Comparison of ENCODE assay signal across 26 cellular contexts in genomic region chr14:90608281-90608680, GRCh38.
DNase-seq lines count a peak whose midpoint lies in the region; ATAC-seq and TF ChIP-seq lines count a peak whose summit lies in the region.
"Had no signal": no experiment of that assay in that cellular context is flagged by ENCODE, and none has a peak within 500 bp of the region (broad histone marks: within the 10 kb centered on the region; RNA-seq: fewer than 3 reads in every experiment).

No MANE protein-coding gene starts in this region.

- H3K4me3 Mint-ChIP-seq in activated naive CD8-positive, alpha-beta T cell treated with anti-CD3 and anti-CD28 coated beads, Interleukin-2, amount 50 U/mL, for 24 hours, result no peak overlapping the region
- no peak overlapping the region for H3K4me3 Mint-ChIP-seq in activated naive CD8-positive, alpha-beta T cell treated with anti-CD3 and anti-CD28 coated beads for 36 hours
- H3K4me3 Mint-ChIP-seq: memory B cell; T-helper 1 cell treated with Interleukin-12 subunit alpha and Interleukin-12 subunit beta and Interleukin-4 antibody, amounts not matched to agents 30 μg/mL and 1 μg/mL, for 36 hours had no signal

- TF ChIP-seq CTCF in upper lobe of right lung (IDR thresholded peaks at IDR 0.05), result no peak
- no peak for TF ChIP-seq CTCF in BE2C (IDR thresholded peaks at IDR 0.05; ENCODE audit: low read depth, low read length)

- no peak overlapping the region for H3K27ac Mint-ChIP-seq in activated naive CD8-positive, alpha-beta T cell treated with anti-CD3 and anti-CD28 coated beads, Interleukin-2, amount 50 U/mL, for 24 hours
- H3K27ac Mint-ChIP-seq in activated naive CD8-positive, alpha-beta T cell treated with anti-CD3 and anti-CD28 coated beads for 36 hours, result no peak overlapping the region
- H3K27ac Mint-ChIP-seq: memory B cell; T-helper 1 cell treated with Interleukin-12 subunit alpha and Interleukin-12 subunit beta and Interleukin-4 antibody, amounts not matched to agents 30 μg/mL and 1 μg/mL, for 36 hours had no signal

- H3K9me3 ChIP-seq in SJCRH30 (replicated peaks) (no peaks in the 10 kb centered on the region), muscle layer of colon (ENCODE audit: low read length) (no peaks in the 10 kb centered on the region), upper lobe of right lung (no peaks in the 10 kb centered on the region), BE2C (no peaks in the 10 kb centered on the region)
- H3K9me3 ChIP-seq: HAP-1, pancreas, SJSA1 had no signal

- peak overlapping the region; percentile 88 for H3K27ac ChIP-seq in SJCRH30
- peak overlapping the region; percentile 53 for H3K27ac ChIP-seq in muscle layer of colon (ENCODE audit: low read depth, low read length)
- H3K27ac ChIP-seq in upper lobe of right lung, result no peak overlapping the region
- H3K27ac ChIP-seq: cardiac muscle cell, pancreas, SJSA1, VCaP had no signal

- intact Hi-C loops in upper lobe of right lung (cut with DNase I), result no loop called here

- H3K4me1 Mint-ChIP-seq in activated naive CD8-positive, alpha-beta T cell treated with anti-CD3 and anti-CD28 coated beads, Interleukin-2, amount 50 U/mL, for 24 hours, result peaks cover 4% of the 10 kb centered on the region
- H3K4me1 Mint-ChIP-seq in activated naive CD8-positive, alpha-beta T cell treated with anti-CD3 and anti-CD28 coated beads for 36 hours, result no peaks in the 10 kb centered on the region

- H3K27me3 Mint-ChIP-seq in activated naive CD8-positive, alpha-beta T cell treated with anti-CD3 and anti-CD28 coated beads, Interleukin-2, amount 50 U/mL, for 24 hours, result peaks cover 2% of the 10 kb centered on the region
- no peaks in the 10 kb centered on the region for H3K27me3 Mint-ChIP-seq in activated naive CD8-positive, alpha-beta T cell treated with anti-CD3 and anti-CD28 coated beads for 36 hours

- no peaks in the 10 kb centered on the region for H3K9me3 Mint-ChIP-seq in activated naive CD8-positive, alpha-beta T cell treated with anti-CD3 and anti-CD28 coated beads, Interleukin-2, amount 50 U/mL, for 24 hours
- no peaks in the 10 kb centered on the region for H3K9me3 Mint-ChIP-seq in activated naive CD8-positive, alpha-beta T cell treated with anti-CD3 and anti-CD28 coated beads for 36 hours
- H3K9me3 Mint-ChIP-seq: memory B cell; naive B cell; T-helper 1 cell treated with Interleukin-12 subunit alpha and Interleukin-12 subunit beta and Interleukin-4 antibody, amounts not matched to agents 30 μg/mL and 1 μg/mL, for 36 hours had no signal

- DNase-seq in activated naive CD8-positive, alpha-beta T cell treated with anti-CD3 and anti-CD28 coated beads, Interleukin-2, amount 50 U/mL, for 24 hours, result no peak
- no peak for DNase-seq in activated naive CD8-positive, alpha-beta T cell treated with anti-CD3 and anti-CD28 coated beads for 36 hours
- peak; percentile 47 to 60 for DNase-seq in SJCRH30
- no peak for DNase-seq in upper lobe of right lung
- DNase-seq in RKO (ENCODE audit: low spot score), result no peak
- DNase-seq in dermis blood vessel endothelial cell, result no peak
- DNase-seq in BE2C, result no peak
- DNase-seq: activated CD4-positive, alpha-beta T cell treated with anti-CD3 and anti-CD28 coated beads, Interleukin-2, amount 50 U/mL, for 48 hours; activated gamma-delta T cell treated with Interleukin-2 at 50 U/mL for 16 hours; DMS 273 treated with DMSO at 0.1 percent for 48 hours; left colon; naive B cell; NCI-H1092; NCI-H2029 treated with DMSO at 0.1 percent for 48 hours; NCI-H345; NCI-H774; pancreas; right cardiac atrium had no signal

- no peak overlapping the region for H3K4me3 ChIP-seq in SJCRH30
- no peak overlapping the region for H3K4me3 ChIP-seq in muscle layer of colon (ENCODE audit: low read depth in 1 of 2, low read length in 2 of 2)
- H3K4me3 ChIP-seq in upper lobe of right lung, result no peak overlapping the region
- H3K4me3 ChIP-seq in BE2C (ENCODE audit: low read depth, low read length), result no peak overlapping the region
- H3K4me3 ChIP-seq: cardiac muscle cell, HAP-1, pancreas, SJSA1 had no signal

- H3K36me3 ChIP-seq in SJCRH30 (no peaks in the 10 kb centered on the region), muscle layer of colon (ENCODE audit: insufficient read depth, low read length) (no peaks in the 10 kb centered on the region), upper lobe of right lung (no peaks in the 10 kb centered on the region), BE2C (no peaks in the 10 kb centered on the region)
- H3K36me3 ChIP-seq: cardiac muscle cell, HAP-1, pancreas, SJSA1 had no signal

- peaks cover 55% of the 10 kb centered on the region for H3K4me1 ChIP-seq in SJCRH30
- peaks cover 21% of the 10 kb centered on the region for H3K4me1 ChIP-seq in muscle layer of colon (ENCODE audit: insufficient read depth, low read length)
- H3K4me1 ChIP-seq in upper lobe of right lung, result peaks cover 18% of the 10 kb centered on the region
- H3K4me1 ChIP-seq in BE2C, result peaks cover 15% of the 10 kb centered on the region
- H3K4me1 ChIP-seq: pancreas had no signal

- no peak overlapping the region for H3K9ac ChIP-seq in muscle layer of colon (ENCODE audit: low read length)

- peak; percentile 77 for ATAC-seq in activated naive CD8-positive, alpha-beta T cell treated with anti-CD3 and anti-CD28 coated beads, Interleukin-2, amount 50 U/mL, for 24 hours
- peak; percentile 32 for ATAC-seq in upper lobe of right lung
- ATAC-seq: left colon, Panc1, right cardiac atrium had no signal

- H3K27me3 ChIP-seq in SJCRH30 (no peaks in the 10 kb centered on the region), muscle layer of colon (ENCODE audit: control insufficient read depth in 1 of 2, insufficient read depth in 2 of 2, low read length in 2 of 2) (no peaks in the 10 kb centered on the region), upper lobe of right lung (no peaks in the 10 kb centered on the region), BE2C (no peaks in the 10 kb centered on the region)
- H3K27me3 ChIP-seq: cardiac muscle cell, pancreas, SJSA1 had no signal

- no peaks in the 10 kb centered on the region for H3K36me3 Mint-ChIP-seq in activated naive CD8-positive, alpha-beta T cell treated with anti-CD3 and anti-CD28 coated beads, Interleukin-2, amount 50 U/mL, for 24 hours (ENCODE audit: low read depth)
- H3K36me3 Mint-ChIP-seq in activated naive CD8-positive, alpha-beta T cell treated with anti-CD3 and anti-CD28 coated beads for 36 hours, result no peaks in the 10 kb centered on the region
- H3K36me3 Mint-ChIP-seq: memory B cell, naive B cell had no signal

Comparison
In these comparisons a context has a peak if more than half of its experiments do, and no peak if none do; other contexts are left out.
1. DNase-seq: peak in SJCRH30 (2 of 2); none in activated naive CD8-positive, alpha-beta T cell treated with anti-CD3 and anti-CD28 coated beads, Interleukin-2, amount 50 U/mL, for 24 hours (single experiment), activated naive CD8-positive, alpha-beta T cell treated with anti-CD3 and anti-CD28 coated beads for 36 hours (single experiment), upper lobe of right lung (single experiment), RKO (single experiment), dermis blood vessel endothelial cell (single experiment) and BE2C (single experiment).